Comparison of ENCODE assay signal across 9 cellular contexts in the genomic region with DNA sequence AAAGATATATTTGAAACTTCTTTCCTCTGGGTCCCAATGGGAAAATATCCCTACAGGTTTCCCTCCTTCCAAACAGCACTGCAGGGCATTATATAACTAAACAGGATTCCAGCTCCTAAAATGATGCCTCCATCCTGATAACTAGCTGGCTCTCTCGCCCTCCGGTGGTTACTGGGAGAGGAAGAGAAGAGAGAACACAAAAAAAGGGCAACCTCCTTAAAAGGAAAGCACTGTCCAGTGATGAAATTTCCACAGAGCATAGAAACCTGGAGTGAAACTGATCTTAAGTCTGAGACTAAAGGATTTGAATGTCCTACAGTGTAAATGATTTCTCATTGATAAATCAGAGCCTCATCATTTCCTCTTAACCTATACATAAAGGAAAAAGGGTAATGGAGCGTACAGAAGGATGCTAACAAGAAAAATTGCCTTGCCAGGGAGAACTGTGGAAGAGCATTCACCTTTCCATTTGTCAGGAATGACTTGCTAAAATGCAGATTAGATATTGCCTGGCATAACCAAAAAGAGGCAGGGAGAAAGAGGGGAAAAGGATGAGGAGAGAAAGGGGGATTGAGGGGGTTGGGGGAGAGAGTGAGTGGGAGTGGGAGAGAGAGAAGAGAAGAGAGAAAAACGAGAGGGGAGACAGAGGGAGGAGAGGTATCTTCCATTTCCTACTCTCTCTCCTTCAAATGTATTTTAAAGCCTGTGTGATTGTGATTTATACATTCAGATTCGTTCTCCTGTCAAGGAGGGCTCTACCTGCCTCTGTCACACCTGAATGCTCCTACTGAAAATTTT.
DNase-seq lines count a peak whose midpoint lies in the region; FAIRE-seq and TF ChIP-seq lines count a peak whose summit lies in the region.
"Had no signal": no experiment of that assay in that cellular context is flagged by ENCODE, and none has a peak within 500 bp of the region (broad histone marks: within the 10 kb centered on the region; RNA-seq: fewer than 3 reads in every experiment).

No MANE protein-coding gene starts in this region.

- H3K4me1 Mint-ChIP-seq in neural progenitor cell, result peaks cover 57% of the 10 kb centered on the region
- H3K4me1 Mint-ChIP-seq in CD8-positive, alpha-beta memory T cell, result peaks cover 4 to 19% (median 15%) of the 10 kb centered on the region in 3 donors

- FAIRE-seq in HTR-8/SVneo (lab: Jason Lieb, UNC), result no peak

- H3K9me3 ChIP-seq in esophagus squamous epithelium (no peaks in the 10 kb centered on the region), neural progenitor cell (ENCODE audit: low read depth) (no peaks in the 10 kb centered on the region)
- H3K9me3 ChIP-seq in CD8-positive, alpha-beta memory T cell (ENCODE audit: low read length), result no peaks in the 10 kb centered on the region
- H3K9me3 ChIP-seq: neutrophil had no signal

- no peak overlapping the region for H2AFZ ChIP-seq in neural progenitor cell (replicated peaks)

- DNase-seq in AG09319 (ENCODE audit: extremely low read depth, low read depth), result peak; percentile 70
- peak; percentile 29 for DNase-seq in HS-27A (ENCODE audit: low read depth)
- DNase-seq in SHP77 (lab: John Stamatoyannopoulos, UW), result peak; percentile 39 to 61
- no peak for DNase-seq in esophagus squamous epithelium (lab: John Stamatoyannopoulos, UW)
- peak; percentile 68 for DNase-seq in neural progenitor cell (ENCODE audit: low spot score)
- no peak for DNase-seq in CD8-positive, alpha-beta memory T cell
- no peak for DNase-seq in HTR-8/SVneo (ENCODE audit: insufficient read length, low spot score)
- DNase-seq in activated gamma-delta T cell treated with Interleukin-2 at 50 U/mL for 16 hours, result no peak

- H3F3A ChIP-seq in neural progenitor cell (ENCODE audit: low read depth), result peaks cover 40% of the 10 kb centered on the region

- POLR2A ChIA-PET in CD8-positive, alpha-beta memory T cell (lab: Charles Lee), result interaction anchor here (0.6 kb wide), 1 partner anchor 468 kb away, joined by 3 read pairs; no protein-coding TSS in a partner anchor

- H3K79me2 ChIP-seq in neural progenitor cell (ENCODE audit: low read depth), result peaks cover 83% of the 10 kb centered on the region

- no peaks in the 10 kb centered on the region for H3K9me3 Mint-ChIP-seq in neural progenitor cell
- H3K9me3 Mint-ChIP-seq in CD8-positive, alpha-beta memory T cell, result no peaks in the 10 kb centered on the region

- H3K27me3 Mint-ChIP-seq in neural progenitor cell (ENCODE audit: insufficient read depth, low read depth), result no peaks in the 10 kb centered on the region
- H3K27me3 Mint-ChIP-seq in CD8-positive, alpha-beta memory T cell, result peaks cover 10 to 35% of the 10 kb centered on the region in 2 donors

- H3K27ac ChIP-seq in esophagus squamous epithelium (peak overlapping the region; percentile 71 to 88 (median 83)), neural progenitor cell (peak overlapping the region; percentile 74)
- no peak overlapping the region for H3K27ac ChIP-seq in CD8-positive, alpha-beta memory T cell (ENCODE audit: low read depth, low read length)
- H3K27ac ChIP-seq: neutrophil had no signal

- H3K4me1 ChIP-seq in esophagus squamous epithelium (peaks cover 20 to 85% (median 47%) of the 10 kb centered on the region in 3 donors), neural progenitor cell (peaks cover 50% of the 10 kb centered on the region)
- H3K4me1 ChIP-seq in CD8-positive, alpha-beta memory T cell (ENCODE audit: insufficient read depth, low read length), result no peaks in the 10 kb centered on the region

- peak overlapping the region; percentile 45 for H3K9ac ChIP-seq in neural progenitor cell

- H3K4me3 Mint-ChIP-seq in neural progenitor cell, result peak overlapping the region; percentile 91
- no peak overlapping the region for H3K4me3 Mint-ChIP-seq in CD8-positive, alpha-beta memory T cell

- TF ChIP-seq CTCF in AG09319 (IDR thresholded peaks at IDR 0.05; ENCODE audit: low read depth, low read length) (peak; percentile 67), esophagus squamous epithelium (IDR thresholded peaks at IDR 0.05) (peak in 4 of 6 experiments; percentile 17 to 46 (median 40)), neural progenitor cell (IDR thresholded peaks at IDR 0.05) (peak; percentile 49)

- no peaks in the 10 kb centered on the region for H3K36me3 Mint-ChIP-seq in neural progenitor cell
- no peaks in the 10 kb centered on the region for H3K36me3 Mint-ChIP-seq in CD8-positive, alpha-beta memory T cell

- peak overlapping the region; percentile 94 for H3K4me2 ChIP-seq in neural progenitor cell

- no peak for TF ChIP-seq POLR2A in esophagus squamous epithelium (IDR thresholded peaks at IDR 0.05)

- H3K36me3 ChIP-seq in esophagus squamous epithelium (no peaks in the 10 kb centered on the region), neural progenitor cell (no peaks in the 10 kb centered on the region)
- H3K36me3 ChIP-seq in CD8-positive, alpha-beta memory T cell (ENCODE audit: insufficient read depth, low read length), result no peaks in the 10 kb centered on the region
- H3K36me3 ChIP-seq: neutrophil had no signal

- H3K27me3 ChIP-seq in esophagus squamous epithelium (no peaks in the 10 kb centered on the region), neural progenitor cell (no peaks in the 10 kb centered on the region)
- no peaks in the 10 kb centered on the region for H3K27me3 ChIP-seq in CD8-positive, alpha-beta memory T cell (ENCODE audit: insufficient read depth, low read length, poor library complexity, severe bottlenecking)

- peaks cover 42% of the 10 kb centered on the region for H4K20me1 ChIP-seq in neural progenitor cell (ENCODE audit: low read depth)

- intact Hi-C loops in esophagus squamous epithelium (cut with DNase I), result no loop called here

- CTCF ChIA-PET in CD8-positive, alpha-beta memory T cell (lab: Charles Lee), result no interaction called here

- 5 to 12% methylated on average over 5 of the region's 5 CpGs for WGBS in esophagus squamous epithelium, 2 donors

- peak overlapping the region; percentile 34 to 67 (median 49) for H3K4me3 ChIP-seq in esophagus squamous epithelium
- H3K4me3 ChIP-seq in neural progenitor cell, result peak overlapping the region; percentile 77
- H3K4me3 ChIP-seq in CD8-positive, alpha-beta memory T cell (ENCODE audit: low read length), result no peak overlapping the region

- H3K27ac Mint-ChIP-seq in neural progenitor cell, result peak overlapping the region; percentile 77
- H3K27ac Mint-ChIP-seq in CD8-positive, alpha-beta memory T cell, result no peak overlapping the region

Comparison
In these comparisons a context has a peak if more than half of its experiments do, and no peak if none do; other contexts are left out.
1. DNase-seq: peak in AG09319 (single experiment), HS-27A (single experiment), SHP77 (2 of 2) and neural progenitor cell (single experiment); none in esophagus squamous epithelium (single experiment), CD8-positive, alpha-beta memory T cell (0 of 5), HTR-8/SVneo (single experiment) and activated gamma-delta T cell treated with Interleukin-2 at 50 U/mL for 16 hours (single experiment).
2. Peak in every context shown above with its lines, with median percentiles within 50 percentile points of each other: CTCF ChIP-seq.